In the genomic region with DNA sequence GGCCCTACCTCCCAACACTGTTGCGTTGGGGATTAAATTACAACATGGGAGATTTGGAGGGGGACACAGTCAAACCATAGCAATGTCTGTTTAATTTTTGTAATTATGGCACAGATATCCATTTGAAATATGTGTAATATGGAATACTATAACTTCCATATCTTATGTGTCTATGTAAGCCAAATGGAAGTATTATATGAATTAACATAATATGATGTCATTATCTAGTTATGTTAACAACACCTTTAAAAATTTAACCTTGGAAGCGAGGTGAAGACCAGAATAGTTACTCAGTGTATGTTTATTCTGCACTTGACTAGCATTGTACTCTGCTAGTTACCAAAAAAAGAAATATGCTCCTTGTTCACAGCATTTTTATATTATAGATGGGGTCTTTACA, we compare ENCODE assay signal across 9 cellular contexts.
"Had no signal": no experiment of that assay in that cellular context is flagged by ENCODE, and none has a peak within 500 bp of the region (broad histone marks: within the 10 kb centered on the region; RNA-seq: fewer than 3 reads in every experiment).

No MANE protein-coding gene starts in this region.

- ATAC-seq: gastroesophageal sphincter, WTC11 had no signal

- H3K4me3 ChIP-seq: gastroesophageal sphincter, vagina had no signal

- DNase-seq: activated CD4-positive, alpha-beta T cell treated with anti-CD3 and anti-CD28 coated beads for 48 hours; islet precursor cell; naive B cell; stimulated activated CD4-positive, alpha-beta T cell treated with anti-CD3 and anti-CD28 coated beads, Interleukin-12 subunit alpha, Interleukin-12 subunit beta, amount 100 ng/mL, for 4 hours; stimulated activated CD4-positive, alpha-beta T cell treated with anti-CD3 and anti-CD28 coated beads, Interleukin-2, amount 100 ng/mL, for 24 hours; T-helper 2 cell had no signal

- H3K9me3 ChIP-seq: gastroesophageal sphincter, vagina had no signal

- H3K27ac ChIP-seq: vagina had no signal

- H3K27me3 ChIP-seq: gastroesophageal sphincter, vagina had no signal
